Comparison of ENCODE assay signal across 30 cellular contexts in the genomic region with DNA sequence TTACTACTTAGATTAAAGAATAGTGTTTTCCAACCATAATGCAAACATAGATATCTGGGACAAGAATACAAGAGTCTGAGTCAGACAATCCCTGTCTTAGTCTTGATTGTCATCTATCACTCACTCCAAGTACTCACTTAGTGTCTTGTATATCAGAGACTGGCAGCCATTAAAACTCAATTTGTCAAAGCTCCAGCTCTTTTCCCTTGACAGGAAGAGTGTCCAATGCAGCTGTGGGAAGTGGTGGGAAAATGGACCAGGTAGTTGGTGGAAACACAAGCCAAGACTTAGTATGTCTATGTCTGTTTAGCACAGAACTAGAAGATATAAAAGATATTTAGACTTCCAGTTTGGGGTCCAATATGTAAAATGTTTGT.
"Had no signal": no experiment of that assay in that cellular context is flagged by ENCODE, and none has a peak within 500 bp of the region (broad histone marks: within the 10 kb centered on the region; RNA-seq: fewer than 3 reads in every experiment).

No MANE protein-coding gene starts in this region.

- H3K4me1 ChIP-seq: pancreas, psoas muscle, sigmoid colon, spleen, suprapubic skin, testis, tibial artery, vagina had no signal

- H3K9me3 ChIP-seq: neutrophil, pancreas, psoas muscle, right lobe of liver, sigmoid colon, suprapubic skin, testis, tibial artery, upper lobe of left lung, vagina had no signal

- H3K4me3 Mint-ChIP-seq: naive thymus-derived CD4-positive, alpha-beta T cell; natural killer cell; nephron; neural crest cell; stimulated activated memory B cell treated with anti-CD40 and anti-IgM and Interleukin-4, amounts not matched to agents 10 μg/mL and 1 μg/mL and 100 μg/mL, for 72 hours; stimulated activated naive CD8-positive, alpha-beta T cell treated with anti-CD3 and anti-CD28 coated beads, Interleukin-15, amount 100 ng/mL, for 72 hours had no signal

- H3K36me3 ChIP-seq: neutrophil, pancreas, right lobe of liver, sigmoid colon, spleen, suprapubic skin, tibial artery, upper lobe of left lung, vagina had no signal

- H3K27ac Mint-ChIP-seq: naive thymus-derived CD4-positive, alpha-beta T cell; natural killer cell; nephron; stimulated activated memory B cell treated with anti-CD40 and anti-IgM and Interleukin-4, amounts not matched to agents 10 μg/mL and 1 μg/mL and 100 μg/mL, for 72 hours; stimulated activated naive CD8-positive, alpha-beta T cell treated with anti-CD3 and anti-CD28 coated beads, Interleukin-15, amount 100 ng/mL, for 72 hours had no signal

- H3K4me1 Mint-ChIP-seq: naive thymus-derived CD4-positive, alpha-beta T cell; natural killer cell; nephron; neural crest cell; stimulated activated memory B cell treated with anti-CD40 and anti-IgM and Interleukin-4, amounts not matched to agents 10 μg/mL and 1 μg/mL and 100 μg/mL, for 72 hours; stimulated activated naive CD8-positive, alpha-beta T cell treated with anti-CD3 and anti-CD28 coated beads, Interleukin-15, amount 100 ng/mL, for 72 hours had no signal

- H3K27me3 ChIP-seq: neutrophil, pancreas, right lobe of liver, sigmoid colon, spleen, suprapubic skin, testis, tibial artery, upper lobe of left lung, vagina had no signal

- DNase-seq: naive thymus-derived CD4-positive, alpha-beta T cell; natural killer cell; nucleus accumbens; pancreas; psoas muscle; right cardiac atrium; right lobe of liver; sigmoid colon; small intestine; spleen; stimulated activated CD4-positive, alpha-beta T cell treated with anti-CD3 and anti-CD28 coated beads, Interleukin-12 subunit alpha, Interleukin-12 subunit beta, amount 100 ng/mL, for 4 hours; stimulated activated CD4-positive, alpha-beta T cell treated with anti-CD3 and anti-CD28 coated beads, Interleukin-1b, Interleukin-23, amount 100 ng/mL, for 48 hours; stimulated activated CD4-positive, alpha-beta T cell treated with anti-CD3 and anti-CD28 coated beads, Interleukin-4, amount 100 ng/mL, for 1 hour; stimulated activated CD4-positive, alpha-beta T cell treated with anti-CD3 and anti-CD28 coated beads, Interleukin-4, amount 100 ng/mL, for 4 hours; stimulated activated CD8-positive, alpha-beta memory T cell treated with anti-CD3 and anti-CD28 coated beads, Interleukin-4, amount 100 ng/mL, for 48 hours; stimulated activated naive CD4-positive, alpha-beta T cell; stimulated activated naive CD8-positive, alpha-beta T cell treated with anti-CD3 and anti-CD28 coated beads, Interleukin-15, amount 100 ng/mL, for 72 hours; stimulated activated naive CD8-positive, alpha-beta T cell treated with anti-CD3 and anti-CD28 coated beads, Interleukin-15, Interleukin-2, amounts not matched to agents 100 U/mL and 50 U/mL, for 24 hours; substantia nigra; testis; tibial artery; trophoblast cell; upper lobe of left lung had no signal

- H3K27ac ChIP-seq: neutrophil, pancreas, psoas muscle, right lobe of liver, sigmoid colon, spleen, suprapubic skin, testis, tibial artery, upper lobe of left lung, vagina had no signal

- H3K36me3 Mint-ChIP-seq: naive thymus-derived CD4-positive, alpha-beta T cell; natural killer cell; stimulated activated memory B cell treated with anti-CD40 and anti-IgM and Interleukin-4, amounts not matched to agents 10 μg/mL and 1 μg/mL and 100 μg/mL, for 72 hours had no signal

- H3K4me3 ChIP-seq: pancreas, psoas muscle, right lobe of liver, sigmoid colon, spleen, suprapubic skin, testis, tibial artery, upper lobe of left lung, vagina had no signal

- H3K9me3 Mint-ChIP-seq: nephron; stimulated activated naive CD8-positive, alpha-beta T cell treated with anti-CD3 and anti-CD28 coated beads, Interleukin-15, amount 100 ng/mL, for 72 hours had no signal

- H3K27me3 Mint-ChIP-seq: progenitor cell of endocrine pancreas; stimulated activated memory B cell treated with anti-CD40 and anti-IgM and Interleukin-4, amounts not matched to agents 10 μg/mL and 1 μg/mL and 100 μg/mL, for 72 hours; stimulated activated naive CD8-positive, alpha-beta T cell treated with anti-CD3 and anti-CD28 coated beads, Interleukin-15, amount 100 ng/mL, for 72 hours had no signal
